1 cellular context compared by ENCODE assay signal in genomic region chr20:3847419-3847940, GRCh38.
TF ChIP-seq lines count a peak whose summit lies in the region.

No MANE protein-coding gene starts in this region.

TF ChIP-seq in GM23338, 12 proteins besides CTCF, POLR2A, EP300 and RAD21 (continued from another document):
- no peak for TF ChIP-seq ZNF462 (CRISPR knock-in tag; IDR thresholded peaks at IDR 0.05)
- no peak for TF ChIP-seq ZNF331 (CRISPR knock-in tag; IDR thresholded peaks at IDR 0.05; ENCODE audit: low read depth)
TF ChIP-seq in GM23338: peak in this region for 0.
